ENCODE assay signal across 17 cellular contexts in the genomic region with DNA sequence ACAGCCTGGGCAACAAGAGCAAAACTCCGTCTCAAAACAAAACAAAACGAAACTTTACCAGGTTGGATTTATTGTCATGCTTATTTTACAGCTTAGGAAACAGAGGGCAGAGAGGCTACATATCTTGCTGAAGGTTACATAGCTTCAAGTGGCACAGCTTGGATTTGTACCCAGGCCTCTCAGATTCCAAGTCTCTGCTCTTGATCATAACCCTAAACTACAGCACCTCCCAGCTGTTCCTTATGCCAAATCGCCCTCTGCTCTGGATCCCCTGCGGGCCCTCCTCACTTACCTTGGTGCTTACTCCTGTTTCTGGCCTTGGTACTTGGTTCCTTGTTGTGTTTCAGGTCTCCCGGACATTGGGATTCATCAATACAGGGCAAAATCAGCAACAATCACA.
"Had no signal": no experiment of that assay in that cellular context is flagged by ENCODE, and none has a peak within 500 bp of the region (broad histone marks: within the 10 kb centered on the region; RNA-seq: fewer than 3 reads in every experiment).

No MANE protein-coding gene starts in this region.

- ATAC-seq: activated CD4-positive, alpha-beta T cell treated with anti-CD3 and anti-CD28 coated beads for 36 hours; left lobe of liver; natural killer cell; WTC11 had no signal

- H3K27ac Mint-ChIP-seq: activated CD4-positive, alpha-beta T cell treated with anti-CD3 and anti-CD28 coated beads for 36 hours; natural killer cell; progenitor cell of endocrine pancreas; stimulated activated naive CD8-positive, alpha-beta T cell treated with anti-CD3 and anti-CD28 coated beads, Interleukin-15, Interleukin-2, amounts not matched to agents 100 ng/mL and 50 ng/mL, for 24 hours; WTC11 had no signal

- DNase-seq: activated CD4-positive, alpha-beta T cell treated with anti-CD3 and anti-CD28 coated beads for 36 hours; activated CD4-positive, alpha-beta T cell treated with anti-CD3 and anti-CD28 coated beads, Interleukin-2, amount 50 U/mL, for 4 hours; activated naive CD4-positive, alpha-beta T cell treated with Interleukin-2 at 50 U/mL for 16 hours; amygdala; cerebellar nuclear complex; cortex of kidney; midbrain; natural killer cell; stimulated activated CD4-positive, alpha-beta T cell treated with anti-CD3 and anti-CD28 coated beads, Interleukin-12 subunit alpha, Interleukin-12 subunit beta, amount 100 ng/mL, for 4 hours; stimulated activated CD4-positive, alpha-beta T cell treated with anti-CD3 and anti-CD28 coated beads, Interleukin-4, amount 100 ng/mL, for 4 hours; substantia nigra; T-helper 9 cell; thyroid gland had no signal

- H3K36me3 ChIP-seq: thyroid gland had no signal

- H3K4me1 ChIP-seq: thyroid gland had no signal

- H3K27ac ChIP-seq: thyroid gland had no signal

- H3K36me3 Mint-ChIP-seq: natural killer cell, WTC11 had no signal

- H3K27me3 Mint-ChIP-seq: activated CD4-positive, alpha-beta T cell treated with anti-CD3 and anti-CD28 coated beads for 36 hours had no signal

- H3K9me3 Mint-ChIP-seq: natural killer cell; stimulated activated naive CD8-positive, alpha-beta T cell treated with anti-CD3 and anti-CD28 coated beads, Interleukin-15, Interleukin-2, amounts not matched to agents 100 ng/mL and 50 ng/mL, for 24 hours had no signal

- H3K4me3 Mint-ChIP-seq: activated CD4-positive, alpha-beta T cell treated with anti-CD3 and anti-CD28 coated beads for 36 hours; natural killer cell; stimulated activated naive CD8-positive, alpha-beta T cell treated with anti-CD3 and anti-CD28 coated beads, Interleukin-15, Interleukin-2, amounts not matched to agents 100 ng/mL and 50 ng/mL, for 24 hours; WTC11 had no signal

- H3K9me3 ChIP-seq: thyroid gland had no signal

- H3K27me3 ChIP-seq: thyroid gland had no signal

- H3K4me3 ChIP-seq: thyroid gland had no signal

- H3K4me1 Mint-ChIP-seq: activated CD4-positive, alpha-beta T cell treated with anti-CD3 and anti-CD28 coated beads for 36 hours; natural killer cell had no signal
